Comparison of ENCODE assay signal across 30 cellular contexts in genomic region chr4:82756061-82756460, GRCh38.
"Had no signal": no experiment of that assay in that cellular context is flagged by ENCODE, and none has a peak within 500 bp of the region (broad histone marks: within the 10 kb centered on the region; RNA-seq: fewer than 3 reads in every experiment).

No MANE protein-coding gene starts in this region.

- H3K4me1 ChIP-seq: left lung, prostate gland had no signal

- H3K36me3 ChIP-seq: heart right ventricle, left lung, lower lobe of right lung, pancreas, prostate gland, thyroid gland, upper lobe of right lung had no signal

- DNase-seq: heart right ventricle; kidney glomerular epithelial cell; left colon; left lung; lower lobe of right lung; mammary epithelial cell; mesendoderm; midbrain; mucosa of descending colon; naive thymus-derived CD8-positive, alpha-beta T cell; nucleus accumbens; pancreas; posterior cingulate gyrus; retina; right cardiac atrium; stimulated activated CD4-positive, alpha-beta T cell treated with anti-CD3 and anti-CD28 coated beads, Interleukin-4, amount 100 ng/mL, for 24 hours; stimulated activated naive CD4-positive, alpha-beta T cell treated with Interleukin-2 at 50 U/mL for 16 hours; stimulated activated naive CD8-positive, alpha-beta T cell treated with anti-CD3 and anti-CD28 coated beads, Interleukin-15, amount 100 ng/mL, for 72 hours; substantia nigra; testis; thyroid gland; trophoblast cell; upper lobe of right lung had no signal

- ATAC-seq: heart right ventricle; left colon; left lung; lower lobe of right lung; mucosa of descending colon; naive thymus-derived CD8-positive, alpha-beta T cell; pancreas; right cardiac atrium; sciatic nerve; stimulated activated memory B cell treated with anti-CD40 and anti-IgM and Interleukin-4, amounts not matched to agents 10 μg/mL and 1 μg/mL and 100 μg/mL, for 72 hours; stimulated activated naive CD8-positive, alpha-beta T cell treated with anti-CD3 and anti-CD28 coated beads, Interleukin-15, amount 100 ng/mL, for 72 hours; upper lobe of right lung had no signal

- H3K9me3 ChIP-seq: heart right ventricle, left lung, lower lobe of right lung, mucosa of descending colon, pancreas, prostate gland, testis, thyroid gland, upper lobe of right lung had no signal

- H3K27ac ChIP-seq: heart right ventricle, hepatocyte, left lung, lower lobe of right lung, pancreas, prostate gland, skin epidermis, testis, thyroid gland, upper lobe of right lung had no signal

- H3K9me3 Mint-ChIP-seq: naive thymus-derived CD8-positive, alpha-beta T cell; nephron; neural crest cell; stimulated activated memory B cell treated with anti-CD40 and anti-IgM and Interleukin-4, amounts not matched to agents 10 μg/mL and 1 μg/mL and 100 μg/mL, for 72 hours; stimulated activated naive CD8-positive, alpha-beta T cell treated with anti-CD3 and anti-CD28 coated beads, Interleukin-15, amount 100 ng/mL, for 72 hours had no signal

- H3K36me3 Mint-ChIP-seq: naive thymus-derived CD8-positive, alpha-beta T cell; stimulated activated memory B cell treated with anti-CD40 and anti-IgM and Interleukin-4, amounts not matched to agents 10 μg/mL and 1 μg/mL and 100 μg/mL, for 72 hours had no signal

- H3K4me3 Mint-ChIP-seq: naive thymus-derived CD8-positive, alpha-beta T cell; nephron; neural crest cell; stimulated activated memory B cell treated with anti-CD40 and anti-IgM and Interleukin-4, amounts not matched to agents 10 μg/mL and 1 μg/mL and 100 μg/mL, for 72 hours; stimulated activated naive CD8-positive, alpha-beta T cell treated with anti-CD3 and anti-CD28 coated beads, Interleukin-15, amount 100 ng/mL, for 72 hours had no signal

- H3K4me3 ChIP-seq: heart right ventricle, hepatocyte, left lung, lower lobe of right lung, mucosa of descending colon, pancreas, prostate gland, skin epidermis, testis, thyroid gland, upper lobe of right lung had no signal

- H3K4me1 Mint-ChIP-seq: naive thymus-derived CD8-positive, alpha-beta T cell; stimulated activated memory B cell treated with anti-CD40 and anti-IgM and Interleukin-4, amounts not matched to agents 10 μg/mL and 1 μg/mL and 100 μg/mL, for 72 hours; stimulated activated naive CD8-positive, alpha-beta T cell treated with anti-CD3 and anti-CD28 coated beads, Interleukin-15, amount 100 ng/mL, for 72 hours had no signal

- H3K27ac Mint-ChIP-seq: stimulated activated memory B cell treated with anti-CD40 and anti-IgM and Interleukin-4, amounts not matched to agents 10 μg/mL and 1 μg/mL and 100 μg/mL, for 72 hours; stimulated activated naive CD8-positive, alpha-beta T cell treated with anti-CD3 and anti-CD28 coated beads, Interleukin-15, amount 100 ng/mL, for 72 hours had no signal

- H3K27me3 ChIP-seq: hepatocyte, pancreas, testis, thyroid gland, upper lobe of right lung had no signal

- H3K27me3 Mint-ChIP-seq: stimulated activated naive CD8-positive, alpha-beta T cell treated with anti-CD3 and anti-CD28 coated beads, Interleukin-15, amount 100 ng/mL, for 72 hours had no signal
